10 cellular contexts compared by ENCODE assay signal in genomic region chr11:15800121-15800800, GRCh38.
A peak's percentile ranks its signal among the peaks of the same experiment; 100 is the strongest.
DNase-seq lines count a peak whose midpoint lies in the region; ATAC-seq and TF ChIP-seq lines count a peak whose summit lies in the region.
"Had no signal": no experiment of that assay in that cellular context is flagged by ENCODE, and none has a peak within 500 bp of the region (broad histone marks: within the 10 kb centered on the region; RNA-seq: fewer than 3 reads in every experiment).

No MANE protein-coding gene starts in this region.

- no peak for TF ChIP-seq CTCF in testis (IDR thresholded peaks at IDR 0.05)

- no peaks in the 10 kb centered on the region for H3K36me3 Mint-ChIP-seq in activated CD4-positive, alpha-beta T cell treated with anti-CD3 and anti-CD28 coated beads, Interleukin-2, amount 10 ng/mL, durations not matched to agents 24 days and 14 days (ENCODE audit: low read depth)
- H3K36me3 Mint-ChIP-seq in activated T-helper 2 cell treated with anti-CD3 and anti-CD28 coated beads, Interferon-gamma antibody, Interleukin-2, Interleukin-4, amounts not matched to agents 10 μg/mL and 5 μg/mL and 100 μg/mL, durations not matched to agents 14 hours and 24 hours and 36 hours (ENCODE audit: low read depth), result no peaks in the 10 kb centered on the region

- H3K4me3 Mint-ChIP-seq in activated CD4-positive, alpha-beta T cell treated with anti-CD3 and anti-CD28 coated beads, Interleukin-2, amount 10 ng/mL, durations not matched to agents 24 days and 14 days, result no peak overlapping the region
- no peak overlapping the region for H3K4me3 Mint-ChIP-seq in activated T-helper 2 cell treated with anti-CD3 and anti-CD28 coated beads, Interferon-gamma antibody, Interleukin-2, Interleukin-4, amounts not matched to agents 10 μg/mL and 5 μg/mL and 100 μg/mL, durations not matched to agents 14 hours and 24 hours and 36 hours (ENCODE audit: low read depth)

- no peaks in the 10 kb centered on the region for H3K27me3 Mint-ChIP-seq in activated CD4-positive, alpha-beta T cell treated with anti-CD3 and anti-CD28 coated beads, Interleukin-2, amount 10 ng/mL, durations not matched to agents 24 days and 14 days
- H3K27me3 Mint-ChIP-seq in activated T-helper 2 cell treated with anti-CD3 and anti-CD28 coated beads, Interferon-gamma antibody, Interleukin-2, Interleukin-4, amounts not matched to agents 10 μg/mL and 5 μg/mL and 100 μg/mL, durations not matched to agents 14 hours and 24 hours and 36 hours (ENCODE audit: low read depth), result no peaks in the 10 kb centered on the region

- WGBS in testis, 2 donors, result 67 to 86% methylated on average over 4 of the region's 4 CpGs

- DNase-seq in activated CD4-positive, alpha-beta T cell treated with anti-CD3 and anti-CD28 coated beads, Interleukin-2, amount 10 ng/mL, durations not matched to agents 24 days and 14 days, result no peak
- DNase-seq in activated CD4-positive, alpha-beta T cell treated with anti-CD3 and anti-CD28 coated beads for 1 hour, result no peak
- DNase-seq in activated T-helper 2 cell treated with anti-CD3 and anti-CD28 coated beads, Interferon-gamma antibody, Interleukin-2, Interleukin-4, amounts not matched to agents 10 μg/mL and 5 μg/mL and 100 μg/mL, durations not matched to agents 14 hours and 24 hours and 36 hours (ENCODE audit: low spot score), result no peak
- DNase-seq in iris pigment epithelial cell (ENCODE audit: low read depth) (peak; percentile 58), testis (peak; percentile 37), GOT3 (lab: John Stamatoyannopoulos, UW) (no peak)
- no peak for DNase-seq in stimulated activated CD4-positive, alpha-beta T cell treated with anti-CD3 and anti-CD28 coated beads, Interleukin-4, amount 100 ng/mL, for 1 hour
- DNase-seq: BE2C had no signal

- no peaks in the 10 kb centered on the region for H3K9me3 ChIP-seq in testis
- H3K9me3 ChIP-seq: BE2C had no signal

- TF ChIP-seq POLR2A in testis (IDR thresholded peaks at IDR 0.05), result no peak

- peaks cover 4% of the 10 kb centered on the region for H3K4me1 Mint-ChIP-seq in activated CD4-positive, alpha-beta T cell treated with anti-CD3 and anti-CD28 coated beads, Interleukin-2, amount 10 ng/mL, durations not matched to agents 24 days and 14 days
- H3K4me1 Mint-ChIP-seq in activated T-helper 2 cell treated with anti-CD3 and anti-CD28 coated beads, Interferon-gamma antibody, Interleukin-2, Interleukin-4, amounts not matched to agents 10 μg/mL and 5 μg/mL and 100 μg/mL, durations not matched to agents 14 hours and 24 hours and 36 hours (ENCODE audit: low read depth), result peaks cover 16% of the 10 kb centered on the region

- no peaks in the 10 kb centered on the region for H3K4me1 ChIP-seq in testis
- H3K4me1 ChIP-seq: BE2C had no signal

- no peak overlapping the region for H3K4me3 ChIP-seq in testis
- H3K4me3 ChIP-seq: cardiac muscle cell had no signal

- H3K36me3 ChIP-seq in testis (ENCODE audit: low read depth, missing control alignments), result no peaks in the 10 kb centered on the region
- H3K36me3 ChIP-seq: BE2C, cardiac muscle cell had no signal

- no peak for ATAC-seq in GM19035 (IDR thresholded peaks at IDR 0.05; ENCODE audit: unreplicated experiment)

- H3K9me3 Mint-ChIP-seq in activated CD4-positive, alpha-beta T cell treated with anti-CD3 and anti-CD28 coated beads, Interleukin-2, amount 10 ng/mL, durations not matched to agents 24 days and 14 days, result peaks cover 6% of the 10 kb centered on the region
- H3K9me3 Mint-ChIP-seq in activated T-helper 2 cell treated with anti-CD3 and anti-CD28 coated beads, Interferon-gamma antibody, Interleukin-2, Interleukin-4, amounts not matched to agents 10 μg/mL and 5 μg/mL and 100 μg/mL, durations not matched to agents 14 hours and 24 hours and 36 hours, result no peaks in the 10 kb centered on the region

- no peaks in the 10 kb centered on the region for H3K27me3 ChIP-seq in testis
- H3K27me3 ChIP-seq: BE2C, cardiac muscle cell had no signal

- H3K27ac Mint-ChIP-seq in activated CD4-positive, alpha-beta T cell treated with anti-CD3 and anti-CD28 coated beads, Interleukin-2, amount 10 ng/mL, durations not matched to agents 24 days and 14 days, result peak overlapping the region; percentile 68
- H3K27ac Mint-ChIP-seq in activated T-helper 2 cell treated with anti-CD3 and anti-CD28 coated beads, Interferon-gamma antibody, Interleukin-2, Interleukin-4, amounts not matched to agents 10 μg/mL and 5 μg/mL and 100 μg/mL, durations not matched to agents 14 hours and 24 hours and 36 hours, result peak overlapping the region; percentile 90

- no peak overlapping the region for H3K27ac ChIP-seq in testis
- H3K27ac ChIP-seq: cardiac muscle cell had no signal

- intact Hi-C loops in activated CD4-positive, alpha-beta T cell treated with anti-CD3 and anti-CD28 coated beads, Interleukin-2, amount 10 ng/mL, durations not matched to agents 24 days and 14 days (cut with micrococcal nuclease), result no loop called here
- intact Hi-C loops in activated T-helper 2 cell treated with anti-CD3 and anti-CD28 coated beads, Interferon-gamma antibody, Interleukin-2, Interleukin-4, amounts not matched to agents 10 μg/mL and 5 μg/mL and 100 μg/mL, durations not matched to agents 14 hours and 24 hours and 36 hours (cut with micrococcal nuclease), result no loop called here
- intact Hi-C loops in testis (cut with DNase I; ENCODE audit: low total_unique reads), result no loop called here

Comparison
In these comparisons a context has a peak if more than half of its experiments do, and no peak if none do; other contexts are left out.
1. DNase-seq: peak in iris pigment epithelial cell (single experiment) and testis (single experiment); none in activated CD4-positive, alpha-beta T cell treated with anti-CD3 and anti-CD28 coated beads, Interleukin-2, amount 10 ng/mL, durations not matched to agents 24 days and 14 days (single experiment), activated CD4-positive, alpha-beta T cell treated with anti-CD3 and anti-CD28 coated beads for 1 hour (single experiment), activated T-helper 2 cell treated with anti-CD3 and anti-CD28 coated beads, Interferon-gamma antibody, Interleukin-2, Interleukin-4, amounts not matched to agents 10 μg/mL and 5 μg/mL and 100 μg/mL, durations not matched to agents 14 hours and 24 hours and 36 hours (single experiment), stimulated activated CD4-positive, alpha-beta T cell treated with anti-CD3 and anti-CD28 coated beads, Interleukin-4, amount 100 ng/mL, for 1 hour (single experiment) and GOT3 (single experiment).